In genomic region chr12:47277972-47278448, GRCh38 we compare ENCODE assay signal across 8 cellular contexts.
DNase-seq lines count a peak whose midpoint lies in the region; ATAC-seq and TF ChIP-seq lines count a peak whose summit lies in the region.

No MANE protein-coding gene starts in this region.

- peak; percentile 70 for DNase-seq in GM04503 (ENCODE audit: low read depth)
- DNase-seq in Panc1 (ENCODE audit: low read depth, low spot score) = peak; percentile 62
- DNase-seq in effector memory CD4-positive, alpha-beta T cell = no peak
- peak; percentile 98 for DNase-seq in renal cortical epithelial cell (ENCODE audit: low read depth)
- DNase-seq in ureter (ENCODE audit: low spot score) = no peak
- DNase-seq in amygdala (lab: John Stamatoyannopoulos, UW) = no peak

- intact Hi-C loops in Panc1 (cut with micrococcal nuclease; ENCODE audit: unreplicated experiment) = no loop called here

- no TSS peak for BruUV-seq in Panc1 (replicated peaks; lab: Mats Ljungman, UMichigan)

- CTCF ChIA-PET in Panc1 (lab: Charles Lee) = no interaction called here

- in situ Hi-C loops in Panc1 (cut with HindIII; ENCODE audit: low pct_unique_long_range_greater_than_20kb, low sequenced_read_pairs) = no loop called here

- no peaks in the 10 kb centered on the region for H3K36me3 ChIP-seq in Panc1 (ENCODE audit: control insufficient read depth, insufficient read depth, low read length)
- H3K36me3 ChIP-seq in effector memory CD4-positive, alpha-beta T cell (ENCODE audit: control insufficient read depth, insufficient read depth, low read length) = no peaks in the 10 kb centered on the region

- no peaks in the 10 kb centered on the region for H3K9me3 ChIP-seq in Panc1 (ENCODE audit: control insufficient read depth, insufficient read depth, low read depth, low read length)
- no peaks in the 10 kb centered on the region for H3K9me3 ChIP-seq in effector memory CD4-positive, alpha-beta T cell (ENCODE audit: control insufficient read depth, low read length)

- ATAC-seq in Panc1 (peak; percentile 85), GM21367 (IDR thresholded peaks at IDR 0.05; ENCODE audit: unreplicated experiment) (no peak), GM19351 (IDR thresholded peaks at IDR 0.05; ENCODE audit: unreplicated experiment) (no peak)

- no peak overlapping the region for H3K4me3 ChIP-seq in Panc1 (ENCODE audit: low read depth in 2 of 2, low read length in 2 of 2)
- H3K4me3 ChIP-seq in effector memory CD4-positive, alpha-beta T cell (ENCODE audit: insufficient read depth, low read depth, low read length, poor library complexity, severe bottlenecking) = no peak overlapping the region

- POLR2A ChIA-PET in Panc1 (lab: Charles Lee) = no interaction called here

- H3K27me3 ChIP-seq in Panc1 (ENCODE audit: control insufficient read depth, insufficient read depth, low read length) = no peaks in the 10 kb centered on the region
- no peaks in the 10 kb centered on the region for H3K27me3 ChIP-seq in effector memory CD4-positive, alpha-beta T cell (replicated peaks; ENCODE audit: control insufficient read depth, insufficient read depth, low read length, poor library complexity, severe bottlenecking)

- H3K27ac ChIP-seq in Panc1 (ENCODE audit: low read length) = no peak overlapping the region
- H3K27ac ChIP-seq in effector memory CD4-positive, alpha-beta T cell (ENCODE audit: insufficient read depth, low read length, poor library complexity, severe bottlenecking) = peak overlapping the region; percentile 59

- no peak for TF ChIP-seq CTCF in Panc1 (IDR thresholded peaks at IDR 0.05)

- H3K4me1 ChIP-seq in Panc1 (ENCODE audit: control insufficient read depth, insufficient read depth, low read length) = no peaks in the 10 kb centered on the region; the same call in 1 of the 2 replicates
- H3K4me1 ChIP-seq in effector memory CD4-positive, alpha-beta T cell (ENCODE audit: control insufficient read depth, insufficient read depth, low read length, poor library complexity, severe bottlenecking) = peaks cover 24% of the 10 kb centered on the region

Comparison
In these comparisons a context has a peak if more than half of its experiments do, and no peak if none do; other contexts are left out.
1. DNase-seq: peak in GM04503 (single experiment), Panc1 (single experiment) and renal cortical epithelial cell (single experiment); none in effector memory CD4-positive, alpha-beta T cell (0 of 3), ureter (single experiment) and amygdala (0 of 56).